Comparison of ENCODE assay signal across 24 cellular contexts in the genomic region with DNA sequence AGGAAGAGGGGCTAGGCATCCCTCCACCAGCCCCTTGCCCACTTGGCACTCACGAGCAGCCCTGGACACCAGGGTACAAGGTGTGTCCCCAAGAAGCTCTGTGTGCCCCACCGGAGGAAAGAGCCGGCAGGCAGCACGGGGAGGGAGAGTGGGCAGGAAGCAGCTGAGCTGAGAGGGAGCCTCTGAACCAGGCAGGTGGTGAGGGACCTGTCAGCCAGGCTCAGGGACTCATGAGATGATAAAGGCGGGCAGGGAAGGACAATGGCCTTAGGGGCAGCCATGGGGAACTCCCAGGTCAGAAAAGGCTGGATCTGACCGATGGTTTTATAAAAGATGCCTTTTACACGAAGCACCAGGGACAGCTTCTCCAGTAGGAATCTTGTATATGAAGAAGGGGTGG.
A peak's percentile ranks its signal among the peaks of the same experiment; 100 is the strongest.
DNase-seq lines count a peak whose midpoint lies in the region; ATAC-seq, FAIRE-seq and TF ChIP-seq lines count a peak whose summit lies in the region.
"Had no signal": no experiment of that assay in that cellular context is flagged by ENCODE, and none has a peak within 500 bp of the region (broad histone marks: within the 10 kb centered on the region; RNA-seq: fewer than 3 reads in every experiment).

No MANE protein-coding gene starts in this region.

- H3F3A ChIP-seq in neural progenitor cell (ENCODE audit: low read depth) = no peaks in the 10 kb centered on the region

- H3K79me1 ChIP-seq in H9 (ENCODE audit: insufficient read depth, low read depth, low read length, poor library complexity, severe bottlenecking) = no peaks in the 10 kb centered on the region
- peaks cover 15% of the 10 kb centered on the region for H3K79me1 ChIP-seq in H1 (ENCODE audit: low read depth, low read length)

- H3K9me3 Mint-ChIP-seq in H9 = no peaks in the 10 kb centered on the region
- no peaks in the 10 kb centered on the region for H3K9me3 Mint-ChIP-seq in neural progenitor cell
- H3K9me3 Mint-ChIP-seq in effector memory CD8-positive, alpha-beta T cell = no peaks in the 10 kb centered on the region
- H3K9me3 Mint-ChIP-seq: activated B cell treated with CpG ODN at 0.5 μM for 24 hours; activated T-cell treated with anti-CD3 and anti-CD28 coated beads, Interleukin-2, amount 50 U/mL, for 72 hours had no signal

- H3K9me3 ChIP-seq in BLaER1 (no peaks in the 10 kb centered on the region), H9 (ENCODE audit: control insufficient read depth, low read depth, low read length) (no peaks in the 10 kb centered on the region), H1 (ENCODE audit: insufficient read depth in 2 of 2, low read depth in 1 of 2, low read length in 1 of 2) (no peaks in the 10 kb centered on the region), neural progenitor cell (ENCODE audit: low read depth) (no peaks in the 10 kb centered on the region)
- H3K9me3 ChIP-seq: BLaER1 treated with 17β-estradiol and CSF1 and Interleukin-3, amounts not matched to agents 10 nM and 100 nM; tibial artery had no signal

- TF ChIP-seq EP300 in H1 (IDR thresholded peaks at IDR 0.05; ENCODE audit: borderline replicate concordance in 1 of 2, low read depth in 2 of 2, low read length in 2 of 2) = no peak

- H3K14ac ChIP-seq in H9 (ENCODE audit: insufficient read depth, low read length) (no peak overlapping the region; the same call in 1 of the 2 replicates), H1 (ENCODE audit: insufficient read length) (no peak overlapping the region)

- no peak overlapping the region for H2BK12ac ChIP-seq in H9 (ENCODE audit: insufficient read length, low read depth, low read length)
- H2BK12ac ChIP-seq in H1 (ENCODE audit: low read depth, low read length) = peak overlapping the region; percentile 60; the same call in 1 of the 2 replicates

- no CpG with 5 or more reads among the region's 7 CpGs for WGBS in H9 (ENCODE audit: extremely low coverage, insufficient read length, low lambda C conversion rate)
- WGBS in H1 (ENCODE audit: extremely low coverage in 1 of 2, insufficient coverage in 1 of 2, insufficient read length in 1 of 2, insufficient replicate concordance in 2 of 2, low coverage in 1 of 2, low lambda C conversion rate in 2 of 2, missing lambda C conversion rate in 1 of 2), 2 experiments = 93% methylated on average over 7 of the region's 7 CpGs; no CpG with 5 or more reads in 1 of the 2 experiments

- H3K27ac Mint-ChIP-seq in H9 (peak overlapping the region in 2 of 3 experiments; percentile 24 to 53; a peak in 1 of 7 replicates), neural progenitor cell (peak overlapping the region; percentile 72)
- H3K27ac Mint-ChIP-seq in effector memory CD8-positive, alpha-beta T cell = no peak overlapping the region
- H3K27ac Mint-ChIP-seq: activated T-cell treated with anti-CD3 and anti-CD28 coated beads, Interleukin-2, amount 50 U/mL, for 72 hours had no signal

- peaks cover 0 to 4% (median 2%) of the 10 kb centered on the region in 3 experiments; a peak in 2 of 7 replicates for H3K36me3 Mint-ChIP-seq in H9 (ENCODE audit: insufficient read depth in 1 of 3, low read depth in 3 of 3)
- H3K36me3 Mint-ChIP-seq in neural progenitor cell = peaks cover 2% of the 10 kb centered on the region
- H3K36me3 Mint-ChIP-seq in effector memory CD8-positive, alpha-beta T cell (ENCODE audit: insufficient read depth) = no peaks in the 10 kb centered on the region

- peak overlapping the region; percentile 23 for H3K4me2 ChIP-seq in BLaER1
- H3K4me2 ChIP-seq in H9 (ENCODE audit: insufficient read depth, insufficient read length, low read length) = no peak overlapping the region
- H3K4me2 ChIP-seq in H1 (ENCODE audit: insufficient read depth in 1 of 2, low read depth in 2 of 2, low read length in 2 of 2) = no peak overlapping the region
- H3K4me2 ChIP-seq in neural progenitor cell = no peak overlapping the region

- no peak for ATAC-seq in effector memory CD8-positive, alpha-beta T cell (replicated peaks)
- ATAC-seq: activated T-cell treated with anti-CD3 and anti-CD28 coated beads, Interleukin-2, amount 50 U/mL, for 72 hours had no signal

- no peak for FAIRE-seq in H1 (lab: Jason Lieb, UNC)
- FAIRE-seq: endothelial cell of umbilical vein, G401.6 had no signal

- no peak for TF ChIP-seq POLR2A in H1 (IDR thresholded peaks at IDR 0.05; ENCODE audit: control extremely low read depth in 1 of 2, low read depth in 2 of 2, low read length in 2 of 2)

- H3K79me2 ChIP-seq in H9 (ENCODE audit: insufficient read depth, low read length) (no peaks in the 10 kb centered on the region; the same call in 1 of the 2 replicates), H1 (ENCODE audit: control insufficient read depth in 1 of 2, insufficient read depth in 2 of 2, low read length in 2 of 2) (peaks cover 0 to 63% of the 10 kb centered on the region in 2 experiments; a peak in 2 of 4 replicates), neural progenitor cell (ENCODE audit: low read depth) (peaks cover 81% of the 10 kb centered on the region)

- no peak overlapping the region for H2BK120ac ChIP-seq in H9 (ENCODE audit: low read depth, low read length, poor library complexity, severe bottlenecking)
- no peak overlapping the region for H2BK120ac ChIP-seq in H1 (replicated peaks; ENCODE audit: low read depth, low read length)

- H2AFZ ChIP-seq in H9 (ENCODE audit: low read length) (no peak overlapping the region), H1 (ENCODE audit: low read length) (no peak overlapping the region), neural progenitor cell (replicated peaks) (no peak overlapping the region)

- POLR2A ChIA-PET in H1 (lab: Charles Lee; ENCODE audit: partially characterized antibody) = no interaction called here

- H3K4me3 Mint-ChIP-seq in H9 (no peak overlapping the region), neural progenitor cell (no peak overlapping the region)
- no peak overlapping the region for H3K4me3 Mint-ChIP-seq in effector memory CD8-positive, alpha-beta T cell
- H3K4me3 Mint-ChIP-seq: activated B cell treated with CpG ODN at 0.5 μM for 24 hours; activated T-cell treated with anti-CD3 and anti-CD28 coated beads, Interleukin-2, amount 50 U/mL, for 72 hours had no signal

- H3K27me3 Mint-ChIP-seq in H9 (ENCODE audit: low read depth) (no peaks in the 10 kb centered on the region; the same call in 1 of the 2 replicates), neural progenitor cell (ENCODE audit: insufficient read depth, low read depth) (no peaks in the 10 kb centered on the region)
- no peaks in the 10 kb centered on the region for H3K27me3 Mint-ChIP-seq in effector memory CD8-positive, alpha-beta T cell
- H3K27me3 Mint-ChIP-seq: activated B cell treated with CpG ODN at 0.5 μM for 24 hours had no signal

- H2AK5ac ChIP-seq in H9 (ENCODE audit: insufficient read length, low read length) (no peak overlapping the region), H1 (ENCODE audit: low read depth, low read length) (peak overlapping the region; percentile 80; the same call in 1 of the 2 replicates)

- H4K5ac ChIP-seq in H9 (ENCODE audit: insufficient read length, low read depth, low read length) (no peak overlapping the region), H1 (ENCODE audit: insufficient read length, low read depth, low read length) (no peak overlapping the region)

- H3K4me3 ChIP-seq in BLaER1 = no peak overlapping the region
- no peak overlapping the region for H3K4me3 ChIP-seq in H1 (ENCODE audit: extremely low read depth in 1 of 4, insufficient read depth in 2 of 4, low read depth in 3 of 4, low read length in 4 of 4)
- H3K4me3 ChIP-seq in neural progenitor cell = no peak overlapping the region
- H3K4me3 ChIP-seq: BLaER1 treated with 17β-estradiol and CSF1 and Interleukin-3, amounts not matched to agents 10 nM and 100 nM; dorsolateral prefrontal cortex; tibial artery had no signal

- H3K4me1 Mint-ChIP-seq in H9 (peaks cover 44 to 46% of the 10 kb centered on the region in 2 experiments), neural progenitor cell (peaks cover 74% of the 10 kb centered on the region)
- peaks cover 0 to 6% of the 10 kb centered on the region in 2 donors for H3K4me1 Mint-ChIP-seq in effector memory CD8-positive, alpha-beta T cell (ENCODE audit: low read depth in 2 of 2)

- H3K36me3 ChIP-seq in BLaER1 (peaks cover 5% of the 10 kb centered on the region), H1 (ENCODE audit: control insufficient read depth in 2 of 4, insufficient read depth in 4 of 4, low read length in 3 of 4) (no peaks in the 10 kb centered on the region), neural progenitor cell (no peaks in the 10 kb centered on the region)
- H3K36me3 ChIP-seq: BLaER1 treated with 17β-estradiol and CSF1 and Interleukin-3, amounts not matched to agents 10 nM and 100 nM; tibial artery had no signal

- no peak overlapping the region for H2BK5ac ChIP-seq in H9 (ENCODE audit: insufficient read length, low read length)
- peak overlapping the region; percentile 94; the same call in 1 of the 2 replicates for H2BK5ac ChIP-seq in H1 (ENCODE audit: low read depth, low read length)

- H3K9ac ChIP-seq in BLaER1 (no peak overlapping the region), H9 (ENCODE audit: extremely low read depth, insufficient read length, low read length) (no peak overlapping the region), H1 (replicated peaks in 1 of 4; ENCODE audit: extremely low read depth in 1 of 4, low read depth in 3 of 4, low read length in 3 of 4) (no peak overlapping the region), neural progenitor cell (no peak overlapping the region)

- peaks cover 100% of the 10 kb centered on the region for H4K20me1 ChIP-seq in BLaER1
- no peaks in the 10 kb centered on the region for H4K20me1 ChIP-seq in H9 (ENCODE audit: control insufficient read depth, insufficient read depth, insufficient read length)
- H4K20me1 ChIP-seq in H1 (replicated peaks in 1 of 2; ENCODE audit: control insufficient read depth in 1 of 2, insufficient read depth in 2 of 2, low read length in 2 of 2) = peaks cover 6 to 11% of the 10 kb centered on the region in 2 experiments
- peaks cover 88% of the 10 kb centered on the region for H4K20me1 ChIP-seq in neural progenitor cell (ENCODE audit: low read depth)

- CTCF ChIA-PET in H1 (lab: Charles Lee; ENCODE audit: partially characterized antibody) = interaction anchor here (0.6 to 4.2 kb wide), 8 partner anchors 9 to 170 kb away, joined by 3 to 16 read pairs (median 4); no protein-coding TSS in a partner anchor

- H3K27me3 ChIP-seq in BLaER1 = no peaks in the 10 kb centered on the region
- H3K27me3 ChIP-seq in H9 (ENCODE audit: insufficient read depth, low read length) = no peaks in the 10 kb centered on the region
- no peaks in the 10 kb centered on the region for H3K27me3 ChIP-seq in H1 (replicated peaks in 1 of 4; ENCODE audit: control insufficient read depth in 3 of 4, extremely low read depth in 1 of 4, insufficient read depth in 3 of 4, low read length in 3 of 4)
- no peaks in the 10 kb centered on the region for H3K27me3 ChIP-seq in neural progenitor cell
- H3K27me3 ChIP-seq: BLaER1 treated with 17β-estradiol and CSF1 and Interleukin-3, amounts not matched to agents 10 nM and 100 nM; dorsolateral prefrontal cortex; tibial artery had no signal

- H3K18ac ChIP-seq in H9 (ENCODE audit: insufficient read length, low read depth, low read length) (no peak overlapping the region), H1 (ENCODE audit: extremely low read depth, low read length) (no peak overlapping the region)

- no peak overlapping the region for H3T11ph ChIP-seq in H9 (ENCODE audit: low read length)

- H2BK20ac ChIP-seq in H9 (ENCODE audit: low read depth, low read length, poor library complexity, severe bottlenecking) (no peak overlapping the region), H1 (ENCODE audit: low read length) (no peak overlapping the region)

- H3K23me2 ChIP-seq in H9 (ENCODE audit: insufficient read length, low read depth, low read length, poor library complexity, severe bottlenecking) (no peaks in the 10 kb centered on the region), H1 (ENCODE audit: low read depth, low read length) (no peaks in the 10 kb centered on the region)

- H3K27ac ChIP-seq in BLaER1 = no peak overlapping the region
- H3K27ac ChIP-seq in H9 (ENCODE audit: insufficient read length, low read depth, low read length) = no peak overlapping the region
- H3K27ac ChIP-seq in H1 (ENCODE audit: low read depth, low read length) = no peak overlapping the region
- no peak overlapping the region for H3K27ac ChIP-seq in neural progenitor cell
- H3K27ac ChIP-seq: dorsolateral prefrontal cortex, tibial artery had no signal

- H3K4ac ChIP-seq in H9 (ENCODE audit: low read depth, low read length) = no peak overlapping the region
- H3K4ac ChIP-seq in H1 (replicated peaks; ENCODE audit: insufficient read length, low read depth, low read length) = no peak overlapping the region

- TF ChIP-seq CTCF in H9 (conservative IDR thresholded peaks at IDR 0.05) (no peak), H1 (IDR thresholded peaks at IDR 0.05; ENCODE audit: control extremely low read depth in 1 of 3, insufficient read depth in 1 of 3, low read depth in 1 of 3, low read length in 3 of 3) (no peak), neural progenitor cell (IDR thresholded peaks at IDR 0.05) (no peak)

- H2BK15ac ChIP-seq in H9 (ENCODE audit: low read depth, low read length) = no peak overlapping the region
- H2BK15ac ChIP-seq in H1 (ENCODE audit: low read length) = 0 out of 2 replicates have a peak overlapping the region, but pooled peaks have one; percentile 46

- H3K23ac ChIP-seq in H9 (ENCODE audit: insufficient read length, low read depth, low read length) = no peak overlapping the region
- no peak overlapping the region for H3K23ac ChIP-seq in H1 (ENCODE audit: insufficient read length)

- H4K8ac ChIP-seq in H9 (replicated peaks; ENCODE audit: insufficient read length, low read depth, low read length) (no peak overlapping the region), H1 (ENCODE audit: extremely low read depth, insufficient read depth, low read length) (no peak overlapping the region)

- H3K4me1 ChIP-seq in BLaER1 (peaks cover 65% of the 10 kb centered on the region), H9 (ENCODE audit: insufficient read depth, low read length) (no peaks in the 10 kb centered on the region; the same call in 1 of the 2 replicates), H1 (replicated peaks in 1 of 4; ENCODE audit: control insufficient read depth in 3 of 4, insufficient read depth in 4 of 4, low read length in 3 of 4) (peaks cover 0 to 24% (median 14%) of the 10 kb centered on the region in 4 experiments; a peak in 6 of 7 replicates), neural progenitor cell (peaks cover 32% of the 10 kb centered on the region)

- H4K91ac ChIP-seq in H9 (ENCODE audit: insufficient read length, low read depth, low read length) (no peak overlapping the region), H1 (replicated peaks; ENCODE audit: insufficient read length, low read length) (no peak overlapping the region)

- H3K56ac ChIP-seq in H9 (ENCODE audit: insufficient read length, low read depth, low read length) (no peak overlapping the region), H1 (replicated peaks; ENCODE audit: insufficient read length, low read depth, low read length) (no peak overlapping the region)

- DNase-seq in H9 (no peak), H1 (ENCODE audit: low read depth in 1 of 2, low spot score in 2 of 2) (no peak), neural progenitor cell (ENCODE audit: low spot score) (no peak), nucleus accumbens (lab: John Stamatoyannopoulos, UW) (no peak)
- DNase-seq in activated CD4-positive, CD25-positive, alpha-beta regulatory T cell (lab: John Stamatoyannopoulos, UW) = no peak
- DNase-seq in effector memory CD8-positive, alpha-beta T cell = no peak
- DNase-seq: activated B cell treated with CpG ODN at 0.5 μM for 24 hours; activated CD4-positive, alpha-beta T cell treated with anti-CD3 and anti-CD28 coated beads, Interleukin-2, amount 50 U/mL, for 4 hours; activated naive CD4-positive, alpha-beta T cell; activated T-cell treated with anti-CD3 and anti-CD28 coated beads, Interleukin-2, amount 50 U/mL, for 72 hours; COR-L47; dorsolateral prefrontal cortex; Karpas-422; mesendoderm; NCI-H2029 treated with DMSO at 0.1 percent for 48 hours; NCI-H82; occipital lobe; RPMI8226; T1000; tibial artery had no signal

- no peak for TF ChIP-seq RAD21 in H1 (IDR thresholded peaks at IDR 0.05 in 1 of 2, conservative IDR thresholded peaks at IDR 0.05 in 1 of 2; ENCODE audit: low read depth in 2 of 2, low read length in 2 of 2)

Comparison
In these comparisons a context has a peak if more than half of its experiments do, and no peak if none do; other contexts are left out.
1. H3K27ac Mint-ChIP-seq: peak in H9 (2 of 3) and neural progenitor cell (single experiment); none in effector memory CD8-positive, alpha-beta T cell (0 of 2).